Comparison of ENCODE assay signal across 13 cellular contexts in the genomic region with DNA sequence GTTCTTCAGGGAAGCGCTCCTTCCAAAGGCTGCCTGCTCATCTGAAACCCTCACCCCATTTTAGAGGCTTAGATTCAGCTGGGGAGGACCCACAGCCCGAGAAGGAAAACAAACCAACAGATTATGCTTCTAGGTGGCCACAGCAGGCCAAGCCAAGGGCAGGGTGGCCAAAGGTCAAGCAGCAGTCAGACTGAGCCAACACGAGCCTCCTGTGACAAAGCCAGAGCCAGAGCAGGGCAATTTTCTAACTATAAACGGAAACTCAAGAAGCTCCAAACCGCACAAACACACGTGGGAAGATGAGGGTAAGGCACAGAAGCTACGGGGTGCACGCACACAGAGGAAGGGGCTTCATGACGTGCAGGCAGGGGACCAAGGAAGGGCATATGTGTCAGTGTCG.
DNase-seq lines count a peak whose midpoint lies in the region; ATAC-seq and TF ChIP-seq lines count a peak whose summit lies in the region.
"Had no signal": no experiment of that assay in that cellular context is flagged by ENCODE, and none has a peak within 500 bp of the region (broad histone marks: within the 10 kb centered on the region; RNA-seq: fewer than 3 reads in every experiment).

No MANE protein-coding gene starts in this region.

- no peaks in the 10 kb centered on the region for H3K27me3 ChIP-seq in AG04450 (ENCODE audit: control insufficient read depth, insufficient read depth, low read length)
- H3K27me3 ChIP-seq in breast epithelium: no peaks in the 10 kb centered on the region

- no peak for TF ChIP-seq POLR2A in breast epithelium (IDR thresholded peaks at IDR 0.05)

- CTCF ChIA-PET in AG04450 (lab: Charles Lee): interaction anchor here (0.9 to 1.5 kb wide), 3 partner anchors 12 to 68 kb away, joined by 3 to 6 read pairs (median 4); no protein-coding TSS in a partner anchor

- peak overlapping the region; percentile 92 for H3K27ac Mint-ChIP-seq in mesothelial cell of epicardium
- H3K27ac Mint-ChIP-seq: immature natural killer cell had no signal

- no peak for DNase-seq in AG04450 (ENCODE audit: low read depth, low spot score)
- DNase-seq in HCEC 1CT: peak; percentile 61
- DNase-seq in breast epithelium (ENCODE audit: low spot score in 2 of 2): no peak
- DNase-seq in mesothelial cell of epicardium (ENCODE audit: low spot score in 2 of 2, unreplicated experiment in 2 of 2): no peak
- DNase-seq in cortex of kidney (lab: John Stamatoyannopoulos, UW): no peak
- no peak for DNase-seq in NCI-H1694 treated with DMSO at 0.1 percent for 48 hours (lab: John Stamatoyannopoulos, UW)
- DNase-seq in nucleus accumbens (lab: John Stamatoyannopoulos, UW): no peak
- DNase-seq: activated CD4-positive, CD25-positive, alpha-beta regulatory T cell; activated naive CD4-positive, alpha-beta T cell treated with Interleukin-2 at 50 U/mL for 16 hours; effector CD8-positive, alpha-beta T cell; immature natural killer cell; NCI-H2029 treated with DMSO at 0.1 percent for 48 hours had no signal

- POLR2A ChIA-PET in AG04450 (lab: Yijun Ruan, JAX): interaction anchor here (1.0 to 1.6 kb wide), 5 partner anchors 9 to 55 kb away, joined by 3 to 6 read pairs (median 4); no protein-coding TSS in a partner anchor

- no peak overlapping the region for H3K4me3 Mint-ChIP-seq in mesothelial cell of epicardium
- H3K4me3 Mint-ChIP-seq: immature natural killer cell had no signal

- no peak for ATAC-seq in GM19328 (IDR thresholded peaks at IDR 0.05; ENCODE audit: unreplicated experiment)

- peaks cover 9 to 34% of the 10 kb centered on the region in 2 donors for H3K4me1 ChIP-seq in breast epithelium

- TF ChIP-seq CTCF in AG04450 (IDR thresholded peaks at IDR 0.05; ENCODE audit: low read depth, low read length) (no peak), breast epithelium (IDR thresholded peaks at IDR 0.05) (no peak), mesothelial cell of epicardium (IDR thresholded peaks at IDR 0.05; ENCODE audit: unreplicated experiment) (no peak)

- H3K9me3 Mint-ChIP-seq in mesothelial cell of epicardium: no peaks in the 10 kb centered on the region
- H3K9me3 Mint-ChIP-seq: immature natural killer cell had no signal

- intact Hi-C loops in breast epithelium (cut with DNase I; ENCODE audit: low total_unique reads): no loop called here

- H3K4me3 ChIP-seq in AG04450 (ENCODE audit: low read depth, low read length) (no peak overlapping the region), breast epithelium (no peak overlapping the region)

- H3K9me3 ChIP-seq in AG04450 (ENCODE audit: control insufficient read depth, insufficient read depth, low read length): no peaks in the 10 kb centered on the region
- no peaks in the 10 kb centered on the region for H3K9me3 ChIP-seq in breast epithelium

- H3K4me1 Mint-ChIP-seq in mesothelial cell of epicardium: peaks cover 29% of the 10 kb centered on the region

- H3K27me3 Mint-ChIP-seq in mesothelial cell of epicardium (ENCODE audit: low read depth): no peaks in the 10 kb centered on the region

- no peaks in the 10 kb centered on the region for H3K36me3 ChIP-seq in breast epithelium

- no peaks in the 10 kb centered on the region for H3K36me3 Mint-ChIP-seq in mesothelial cell of epicardium
- H3K36me3 Mint-ChIP-seq: immature natural killer cell had no signal

- H3K27ac ChIP-seq in AG04450 (ENCODE audit: low read depth, low read length) (peak overlapping the region; percentile 62), breast epithelium (peak overlapping the region; percentile 83 to 86)
